11 cellular contexts compared by ENCODE assay signal in genomic region chr7:72336382-72336886, GRCh38.
DNase-seq lines count a peak whose midpoint lies in the region; ATAC-seq and TF ChIP-seq lines count a peak whose summit lies in the region.
"Had no signal": no experiment of that assay in that cellular context is flagged by ENCODE, and none has a peak within 500 bp of the region (broad histone marks: within the 10 kb centered on the region; RNA-seq: fewer than 3 reads in every experiment).

No MANE protein-coding gene starts in this region.

- peaks cover 21% of the 10 kb centered on the region for H3K9me3 Mint-ChIP-seq in activated naive CD8-positive, alpha-beta T cell treated with anti-CD3 and anti-CD28 coated beads, Interleukin-2, amount 50 U/mL, for 24 hours

- no peak overlapping the region for H3K4me3 Mint-ChIP-seq in activated naive CD8-positive, alpha-beta T cell treated with anti-CD3 and anti-CD28 coated beads, Interleukin-2, amount 50 U/mL, for 24 hours
- H3K4me3 Mint-ChIP-seq: activated naive CD4-positive, alpha-beta T cell treated with anti-CD3 and anti-CD28 coated beads, Interleukin-2, amount 50 U/mL, for 24 hours had no signal

- no peak overlapping the region for H3K27ac Mint-ChIP-seq in activated naive CD8-positive, alpha-beta T cell treated with anti-CD3 and anti-CD28 coated beads, Interleukin-2, amount 50 U/mL, for 24 hours
- H3K27ac Mint-ChIP-seq: activated naive CD4-positive, alpha-beta T cell treated with anti-CD3 and anti-CD28 coated beads, Interleukin-2, amount 50 U/mL, for 24 hours had no signal

- H3K27me3 ChIP-seq in H7 (ENCODE audit: control insufficient read depth, insufficient read depth, low read length) (peaks cover 31% of the 10 kb centered on the region), BE2C (peaks cover 27% of the 10 kb centered on the region), GM23248 (replicated peaks; ENCODE audit: insufficient read depth) (no peaks in the 10 kb centered on the region; the same call in 1 of the 2 replicates)

- no peak for TF ChIP-seq CTCF in BE2C (IDR thresholded peaks at IDR 0.05; ENCODE audit: low read depth, low read length)

- H3K27ac ChIP-seq in GM23248: no peak overlapping the region

- no peaks in the 10 kb centered on the region for H3K4me1 Mint-ChIP-seq in activated naive CD8-positive, alpha-beta T cell treated with anti-CD3 and anti-CD28 coated beads, Interleukin-2, amount 50 U/mL, for 24 hours
- H3K4me1 Mint-ChIP-seq: activated naive CD4-positive, alpha-beta T cell treated with anti-CD3 and anti-CD28 coated beads, Interleukin-2, amount 50 U/mL, for 24 hours had no signal

- DNase-seq in H7 (peak; percentile 86), NCI-H2171 treated with DMSO at 0.1 percent for 48 hours (lab: John Stamatoyannopoulos, UW) (peak; percentile 57), head of caudate nucleus (peak in 29 of 42 donors; percentile 14 to 66 (median 40)), posterior cingulate gyrus (peak in 9 of 10 donors; percentile 13 to 92 (median 32)), BE2C (no peak), GM23248 (no peak)
- no peak for DNase-seq in activated naive CD8-positive, alpha-beta T cell treated with anti-CD3 and anti-CD28 coated beads, Interleukin-2, amount 50 U/mL, for 24 hours
- DNase-seq: cerebellar nuclear complex, NCI-H526 treated with DMSO at 0.1 percent for 48 hours, SHP77 treated with DMSO at 0.1 percent for 48 hours had no signal

- H3K9me2 ChIP-seq in GM23248 (ENCODE audit: insufficient read depth): no peaks in the 10 kb centered on the region

- H3K9ac ChIP-seq in GM23248: no peak overlapping the region

- intact Hi-C loops in head of caudate nucleus (cut with DNase I): no loop called here
- intact Hi-C loops in posterior cingulate gyrus (cut with DNase I): loop anchor here (5.0 to 10.0 kb wide), 2 partner anchors 156 to 182 kb away; no protein-coding TSS in a partner anchor

- no peak for ATAC-seq in activated naive CD8-positive, alpha-beta T cell treated with anti-CD3 and anti-CD28 coated beads, Interleukin-2, amount 50 U/mL, for 24 hours

- H3K4me1 ChIP-seq in BE2C (no peaks in the 10 kb centered on the region), GM23248 (ENCODE audit: insufficient read depth) (no peaks in the 10 kb centered on the region)

- H3K4me2 ChIP-seq in GM23248 (ENCODE audit: unreplicated experiment): no peak overlapping the region

- H3K27me3 Mint-ChIP-seq in activated naive CD8-positive, alpha-beta T cell treated with anti-CD3 and anti-CD28 coated beads, Interleukin-2, amount 50 U/mL, for 24 hours: peaks cover 29% of the 10 kb centered on the region

- no peak overlapping the region for H2AFZ ChIP-seq in GM23248

- peak overlapping the region; percentile 67 for H3K4me3 ChIP-seq in H7 (ENCODE audit: insufficient read depth, low read depth, low read length)
- no peak overlapping the region for H3K4me3 ChIP-seq in BE2C (ENCODE audit: low read depth, low read length)
- H3K4me3 ChIP-seq in GM23248: no peak overlapping the region

- no peaks in the 10 kb centered on the region for H3F3A ChIP-seq in GM23248 (ENCODE audit: insufficient read depth)

- H3K36me3 Mint-ChIP-seq in activated naive CD8-positive, alpha-beta T cell treated with anti-CD3 and anti-CD28 coated beads, Interleukin-2, amount 50 U/mL, for 24 hours (ENCODE audit: low read depth): no peaks in the 10 kb centered on the region
- H3K36me3 Mint-ChIP-seq: activated naive CD4-positive, alpha-beta T cell treated with anti-CD3 and anti-CD28 coated beads, Interleukin-2, amount 50 U/mL, for 24 hours had no signal

- H3K36me3 ChIP-seq in H7 (replicated peaks; ENCODE audit: control insufficient read depth, insufficient read depth, low read length) (no peaks in the 10 kb centered on the region), BE2C (no peaks in the 10 kb centered on the region), GM23248 (ENCODE audit: low read depth) (no peaks in the 10 kb centered on the region)

- H4K20me1 ChIP-seq in GM23248 (ENCODE audit: insufficient read depth): no peaks in the 10 kb centered on the region

- in situ Hi-C loops in GM23248 (cut with MboI): no loop called here

- no peaks in the 10 kb centered on the region for H3K79me2 ChIP-seq in GM23248 (ENCODE audit: insufficient read depth)

- 3 to 4% methylated on average over 36 to 40 of the region's 54 CpGs for WGBS in GM23248 (ENCODE audit: low coverage in 1 of 2, low lambda C conversion rate in 2 of 2, missing lambda C conversion rate in 2 of 2), 2 experiments

- H3K9me3 ChIP-seq in BE2C (no peaks in the 10 kb centered on the region), GM23248 (ENCODE audit: low read depth) (no peaks in the 10 kb centered on the region)

Comparison
In these comparisons a context has a peak if more than half of its experiments do, and no peak if none do; other contexts are left out.
1. DNase-seq: peak in H7 (single experiment), NCI-H2171 treated with DMSO at 0.1 percent for 48 hours (single experiment), head of caudate nucleus (29 of 42) and posterior cingulate gyrus (9 of 10); none in activated naive CD8-positive, alpha-beta T cell treated with anti-CD3 and anti-CD28 coated beads, Interleukin-2, amount 50 U/mL, for 24 hours (single experiment), BE2C (single experiment) and GM23248 (single experiment).